17 cellular contexts compared by ENCODE assay signal in the genomic region with DNA sequence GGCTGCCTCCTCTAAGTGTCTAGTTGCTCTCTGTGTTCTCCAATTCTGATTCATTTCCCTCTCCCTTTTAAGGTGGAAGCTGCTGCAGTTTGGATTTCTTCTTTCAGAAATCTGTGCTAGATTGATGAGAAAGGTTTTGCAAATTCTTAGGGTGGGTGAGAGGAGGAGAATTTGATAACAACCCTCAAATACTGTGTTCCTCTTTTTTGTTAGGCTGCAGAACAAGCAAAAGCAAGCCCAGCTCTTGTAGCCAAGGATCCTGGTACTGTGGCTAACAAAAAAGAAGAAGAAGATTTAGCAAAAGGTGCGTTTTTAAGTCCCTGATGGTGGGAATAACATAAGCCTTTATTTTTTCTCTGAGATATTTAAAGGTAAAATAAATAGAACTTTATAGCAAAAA. TPM values are rescaled to one million over a fixed set of nuclear protein-coding genes. Genes with fewer than 3 reads are reported as not detected.
"Had no signal": no experiment of that assay in that cellular context is flagged by ENCODE, and none has a peak within 500 bp of the region (broad histone marks: within the 10 kb centered on the region; RNA-seq: fewer than 3 reads in every experiment).

No MANE protein-coding gene starts in this region.

- FAIRE-seq: colon, small intestine, TTC549 had no signal

- H3K4me3 Mint-ChIP-seq: activated naive CD8-positive, alpha-beta T cell; activated T-cell treated with anti-CD3 and anti-CD28 coated beads, Interleukin-2, amount 50 U/mL, for 72 hours; natural killer cell had no signal

- H3K9me3 Mint-ChIP-seq: activated T-cell treated with anti-CD3 and anti-CD28 coated beads, Interleukin-2, amount 50 U/mL, for 72 hours; natural killer cell had no signal

- ATAC-seq: activated T-cell treated with anti-CD3 and anti-CD28 coated beads, Interleukin-2, amount 50 U/mL, for 72 hours; natural killer cell had no signal

- DNase-seq: activated gamma-delta T cell treated with Interleukin-2 at 50 U/mL for 16 hours; activated T-cell treated with anti-CD3 and anti-CD28 coated beads, Interleukin-2, amount 50 U/mL, for 72 hours; amniotic stem cell; esophagus squamous epithelium; mesenchymal stem cell; natural killer cell; small intestine; stimulated activated CD4-positive, alpha-beta T cell treated with anti-CD3 and anti-CD28 coated beads, Interleukin-4, amount 100 ng/mL, for 4 hours; stimulated activated CD8-positive, alpha-beta memory T cell treated with anti-CD3 and anti-CD28 coated beads, Interleukin-4, amount 100 ng/mL, for 48 hours; stimulated activated naive CD4-positive, alpha-beta T cell treated with Interleukin-2 at 50 U/mL for 16 hours; substantia nigra; T-helper 2 cell had no signal

- H3K27ac Mint-ChIP-seq: activated naive CD8-positive, alpha-beta T cell; activated T-cell treated with anti-CD3 and anti-CD28 coated beads, Interleukin-2, amount 50 U/mL, for 72 hours; progenitor cell of endocrine pancreas had no signal

- H3K27me3 Mint-ChIP-seq: activated naive CD8-positive, alpha-beta T cell; progenitor cell of endocrine pancreas had no signal

RNA-seq across cellular contexts. Expression of gene TMEM236, which starts 59.0 kb away (rescaled TPM):
- total RNA-seq: vagina had no signal
